In the genomic region with DNA sequence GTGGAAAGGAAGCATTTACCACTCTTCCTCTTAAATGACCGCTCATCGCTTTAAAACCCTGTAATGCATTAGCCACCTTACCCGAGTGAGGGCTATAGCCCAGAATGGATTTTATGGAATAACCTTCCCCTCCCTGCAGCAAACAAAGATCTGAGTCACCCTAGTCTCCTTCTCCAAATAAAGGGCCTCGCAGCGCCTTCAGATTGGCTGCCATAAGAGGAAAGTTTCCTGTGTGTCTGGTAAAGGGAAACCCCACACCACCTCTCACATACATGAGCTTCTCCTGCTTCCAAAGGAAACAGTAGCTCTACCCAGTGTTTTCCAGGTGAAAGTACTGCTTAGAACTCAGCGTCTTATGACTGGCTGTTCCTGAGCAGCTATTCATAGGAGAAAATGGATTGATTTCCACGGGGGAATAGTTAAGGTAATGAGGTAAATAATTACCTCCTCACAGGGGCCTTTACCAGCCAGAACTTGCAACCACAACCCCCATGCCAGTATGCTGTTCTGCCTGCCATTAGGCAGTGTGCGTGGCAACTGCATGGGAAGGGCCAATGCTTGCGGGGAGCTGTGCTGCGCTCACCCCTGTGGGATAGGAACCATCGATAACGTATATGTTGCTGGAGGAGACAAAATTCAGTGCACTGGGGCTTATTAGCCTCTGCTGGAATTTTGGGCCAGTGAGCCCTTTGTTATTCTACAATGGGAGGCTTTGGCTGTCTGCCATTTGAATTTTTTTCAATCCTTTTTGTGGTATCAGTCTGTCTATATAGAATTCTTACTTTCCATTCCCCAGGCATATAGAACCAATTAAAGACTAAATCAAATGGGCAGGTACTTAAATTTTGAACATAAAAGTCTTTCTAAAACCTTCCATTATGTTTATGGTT, we compare ENCODE assay signal across 11 cellular contexts. TPM values are rescaled to one million over a fixed set of nuclear protein-coding genes. Genes with fewer than 3 reads are reported as not detected.
A peak's percentile ranks its signal among the peaks of the same experiment; 100 is the strongest.
DNase-seq lines count a peak whose midpoint lies in the region; ATAC-seq and TF ChIP-seq lines count a peak whose summit lies in the region.
"Had no signal": no experiment of that assay in that cellular context is flagged by ENCODE, and none has a peak within 500 bp of the region (broad histone marks: within the 10 kb centered on the region; RNA-seq: fewer than 3 reads in every experiment).

No MANE protein-coding gene starts in this region.

- H3K27me3 Mint-ChIP-seq in activated T-cell treated with anti-CD3 and anti-CD28 coated beads, Interleukin-2, amount 50 U/mL, for 4 hours (ENCODE audit: low read depth), result no peaks in the 10 kb centered on the region
- H3K27me3 Mint-ChIP-seq in naive thymus-derived CD8-positive, alpha-beta T cell, result no peaks in the 10 kb centered on the region

- no peak overlapping the region for H3K9ac ChIP-seq in HUES48 (ENCODE audit: low read depth, low read length)

- H3K36me3 ChIP-seq in HUES48 (ENCODE audit: control insufficient read depth, insufficient read depth, low read length) (peaks cover 41% of the 10 kb centered on the region), left lung (peaks cover 0 to 63% of the 10 kb centered on the region in 2 donors)

- intact Hi-C loops in left lung (cut with DNase I), result no loop called here

- no peaks in the 10 kb centered on the region for H3K27me3 ChIP-seq in HUES48 (ENCODE audit: control insufficient read depth, insufficient read depth, low read length)
- no peaks in the 10 kb centered on the region for H3K27me3 ChIP-seq in left lung

- H3K4me1 ChIP-seq in HUES48 (ENCODE audit: control insufficient read depth, insufficient read depth, low read length) (peaks cover 15% of the 10 kb centered on the region; the same call in 1 of the 2 replicates), left lung (peaks cover 5 to 6% of the 10 kb centered on the region in 2 donors)

- H3K27ac ChIP-seq in HUES48 (ENCODE audit: low read depth, low read length) (peak overlapping the region; percentile 48), caudate nucleus (ENCODE audit: low read depth, low read length) (peak overlapping the region; percentile 65), left lung (peak overlapping the region; percentile 10 to 26), temporal lobe (ENCODE audit: low read depth, low read length) (peak overlapping the region; percentile 69)

- TF ChIP-seq CTCF in left lung (IDR thresholded peaks at IDR 0.05), result no peak

- POLR2A ChIA-PET in naive thymus-derived CD8-positive, alpha-beta T cell (lab: Charles Lee), result no interaction called here

- no peaks in the 10 kb centered on the region for H3K9me3 Mint-ChIP-seq in activated T-cell treated with anti-CD3 and anti-CD28 coated beads, Interleukin-2, amount 50 U/mL, for 4 hours
- H3K9me3 Mint-ChIP-seq in naive thymus-derived CD8-positive, alpha-beta T cell, result no peaks in the 10 kb centered on the region

- DNase-seq in caudate nucleus (lab: John Stamatoyannopoulos, UW) (peak in 4 of 61 donors; percentile 33 to 64 (median 48)), left lung (no peak), activated T-cell treated with anti-CD3 and anti-CD28 coated beads for 4 hours (no peak)
- no peak for DNase-seq in activated T-cell treated with anti-CD3 and anti-CD28 coated beads, Interleukin-2, amount 50 U/mL, for 4 hours
- no peak for DNase-seq in naive thymus-derived CD8-positive, alpha-beta T cell
- DNase-seq: NCI-H1092 treated with DMSO at 0.1 percent for 48 hours; stimulated activated naive CD8-positive, alpha-beta T cell treated with anti-CD3 and anti-CD28 coated beads, Interleukin-15, Interleukin-2, amounts not matched to agents 100 U/mL and 50 U/mL, for 24 hours; T1000 had no signal

- H3K36me3 Mint-ChIP-seq in activated T-cell treated with anti-CD3 and anti-CD28 coated beads, Interleukin-2, amount 50 U/mL, for 4 hours (ENCODE audit: insufficient read depth), result peaks cover 50% of the 10 kb centered on the region
- peaks cover 6 to 86% (median 9%) of the 10 kb centered on the region in 3 donors for H3K36me3 Mint-ChIP-seq in naive thymus-derived CD8-positive, alpha-beta T cell

- peaks cover 6% of the 10 kb centered on the region for H3K4me1 Mint-ChIP-seq in activated T-cell treated with anti-CD3 and anti-CD28 coated beads, Interleukin-2, amount 50 U/mL, for 4 hours (ENCODE audit: low read depth)
- peaks cover 0 to 17% (median 4%) of the 10 kb centered on the region in 4 donors for H3K4me1 Mint-ChIP-seq in naive thymus-derived CD8-positive, alpha-beta T cell

- no peak overlapping the region for H3K4me3 Mint-ChIP-seq in activated T-cell treated with anti-CD3 and anti-CD28 coated beads, Interleukin-2, amount 50 U/mL, for 4 hours
- H3K4me3 Mint-ChIP-seq in naive thymus-derived CD8-positive, alpha-beta T cell, result no peak overlapping the region

- peak overlapping the region in 1 of 10 donors; percentile 44 for H3K27ac Mint-ChIP-seq in naive thymus-derived CD8-positive, alpha-beta T cell

- H3K4me3 ChIP-seq in HUES48 (ENCODE audit: low read depth, low read length) (no peak overlapping the region), left lung (no peak overlapping the region)

- ATAC-seq in left lung (peak; percentile 90), GM18861 (IDR thresholded peaks at IDR 0.05; ENCODE audit: unreplicated experiment) (no peak)
- ATAC-seq in activated T-cell treated with anti-CD3 and anti-CD28 coated beads, Interleukin-2, amount 50 U/mL, for 4 hours, result no peak
- ATAC-seq in naive thymus-derived CD8-positive, alpha-beta T cell, result no peak
- ATAC-seq: stimulated activated naive CD8-positive, alpha-beta T cell treated with anti-CD3 and anti-CD28 coated beads, Interleukin-15, Interleukin-2, amounts not matched to agents 100 U/mL and 50 U/mL, for 24 hours had no signal

- H3K9me3 ChIP-seq in HUES48 (ENCODE audit: control insufficient read depth, insufficient read depth, low read length), result no peaks in the 10 kb centered on the region
- no peaks in the 10 kb centered on the region for H3K9me3 ChIP-seq in left lung

RNA-seq across cellular contexts. Expression of a gene that starts 47.5 kb away (rescaled TPM):
- total RNA-seq in left lung (10 to 100 TPM; 28.1 to 28.8 TPM), temporal lobe (18.9 TPM)
- 10 to 100 TPM; 57.3 to 66.8 (median 59.0) TPM for total RNA-seq in activated T-cell treated with anti-CD3 and anti-CD28 coated beads, Interleukin-2, amount 50 U/mL, for 4 hours
- total RNA-seq in naive thymus-derived CD8-positive, alpha-beta T cell, result 10 to 100 TPM; 38.1 to 38.2 TPM
- 10 to 100 TPM; 12.5 to 14.8 (median 14.4) TPM for polyA plus RNA-seq in naive thymus-derived CD8-positive, alpha-beta T cell

Comparison
In these comparisons a context has a peak if more than half of its experiments do, and no peak if none do; other contexts are left out.
1. H3K27ac ChIP-seq: peak in every context shown above with its lines; median percentile 69 in temporal lobe; 65 in caudate nucleus; 48 in HUES48; 18 in left lung.